ENCODE assay signal across 8 cellular contexts in the genomic region with DNA sequence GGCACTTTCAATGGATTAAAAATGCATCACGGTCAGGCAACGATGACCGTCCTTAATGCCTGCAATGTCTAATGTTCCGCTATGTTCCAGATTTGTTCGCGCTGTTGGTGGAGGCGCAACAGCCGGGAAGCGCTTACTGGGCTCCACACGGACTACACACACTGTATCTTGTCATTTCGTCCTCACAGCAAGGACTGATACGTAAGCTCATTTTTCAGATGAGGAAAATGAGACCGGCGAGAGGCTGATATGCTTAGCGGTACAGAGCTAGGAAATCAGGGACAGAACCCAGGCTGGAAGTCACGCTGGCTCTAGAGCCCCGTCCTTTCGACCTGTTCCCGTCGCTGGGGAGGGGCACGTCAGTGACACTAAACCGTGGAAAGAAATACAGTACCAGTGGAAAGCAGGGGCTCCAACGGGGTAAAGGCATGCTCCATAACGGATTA. TPM values are rescaled to one million over a fixed set of nuclear protein-coding genes. Genes with fewer than 3 reads are reported as not detected.
DNase-seq lines count a peak whose midpoint lies in the region; ATAC-seq and TF ChIP-seq lines count a peak whose summit lies in the region.

No MANE protein-coding gene starts in this region.

- H3K27me3 Mint-ChIP-seq in activated CD4-positive, alpha-beta T cell treated with anti-CD3 and anti-CD28 coated beads, Interleukin-2, amount 10 ng/mL, durations not matched to agents 7 days and 5 days, result no peaks in the 10 kb centered on the region
- H3K27me3 Mint-ChIP-seq in mesothelial cell of epicardium (ENCODE audit: low read depth), result peaks cover 6% of the 10 kb centered on the region

- H3K36me3 ChIP-seq in ACC112 (ENCODE audit: insufficient read depth, low read length), result no peaks in the 10 kb centered on the region

- TF ChIP-seq CTCF in mesothelial cell of epicardium (IDR thresholded peaks at IDR 0.05; ENCODE audit: unreplicated experiment), result no peak

- H2AFZ ChIP-seq in ACC112 (ENCODE audit: low read length, unreplicated experiment), result peak overlapping the region; percentile 52

- peak overlapping the region; percentile 18 for H3K27ac ChIP-seq in ACC112 (ENCODE audit: low read depth, low read length)
- H3K27ac ChIP-seq in substantia nigra (ENCODE audit: low read depth, low read length, poor library complexity, severe bottlenecking), result peak overlapping the region; percentile 87

- peaks cover 8% of the 10 kb centered on the region for H3K4me1 ChIP-seq in ACC112 (ENCODE audit: control insufficient read depth, insufficient read depth, low read length, unreplicated experiment)

- POLR2A ChIA-PET in activated CD4-positive, alpha-beta T cell treated with anti-CD3 and anti-CD28 coated beads, Interleukin-2, amount 10 ng/mL, durations not matched to agents 7 days and 5 days (lab: Charles Lee), result interaction anchor here (0.6 to 2.3 kb wide), 5 partner anchors 9 to 912 kb away, joined by 3 to 12 read pairs (median 5); no protein-coding TSS in a partner anchor

- H3K27ac Mint-ChIP-seq in activated CD4-positive, alpha-beta T cell treated with anti-CD3 and anti-CD28 coated beads, Interleukin-2, amount 10 ng/mL, durations not matched to agents 7 days and 5 days, result peak overlapping the region; percentile 99
- H3K27ac Mint-ChIP-seq in mesothelial cell of epicardium, result peak overlapping the region; percentile 97

- CTCF ChIA-PET in activated CD4-positive, alpha-beta T cell treated with anti-CD3 and anti-CD28 coated beads, Interleukin-2, amount 10 ng/mL, durations not matched to agents 7 days and 5 days (lab: Charles Lee), result interaction anchor here (1.0 to 2.0 kb wide), 8 partner anchors 9 to 49 kb away, joined by 3 to 7 read pairs (median 4); no protein-coding TSS in a partner anchor

- DNase-seq in NCI-H1930 (lab: John Stamatoyannopoulos, UW) (peak; percentile 7 to 53), epidermal melanocyte (ENCODE audit: insufficient read length, low spot score) (peak; percentile 29), mesothelial cell of epicardium (ENCODE audit: low spot score in 2 of 2, unreplicated experiment in 2 of 2) (no peak), substantia nigra (lab: John Stamatoyannopoulos, UW) (peak in 43 of 49 donors; percentile 5 to 76 (median 48))
- DNase-seq in activated CD4-positive, alpha-beta T cell treated with anti-CD3 and anti-CD28 coated beads, Interleukin-2, amount 10 ng/mL, durations not matched to agents 7 days and 5 days, result peak; percentile 48

- H3K27me3 ChIP-seq in ACC112 (ENCODE audit: insufficient read depth, low read length), result no peaks in the 10 kb centered on the region

- peak overlapping the region; percentile 93 for H3K4me3 Mint-ChIP-seq in activated CD4-positive, alpha-beta T cell treated with anti-CD3 and anti-CD28 coated beads, Interleukin-2, amount 10 ng/mL, durations not matched to agents 7 days and 5 days
- H3K4me3 Mint-ChIP-seq in mesothelial cell of epicardium, result peak overlapping the region; percentile 90

- H3K4me1 Mint-ChIP-seq in activated CD4-positive, alpha-beta T cell treated with anti-CD3 and anti-CD28 coated beads, Interleukin-2, amount 10 ng/mL, durations not matched to agents 7 days and 5 days, result peaks cover 46% of the 10 kb centered on the region
- H3K4me1 Mint-ChIP-seq in mesothelial cell of epicardium, result peaks cover 2% of the 10 kb centered on the region

- H3K79me2 ChIP-seq in ACC112 (ENCODE audit: control insufficient read depth, insufficient read depth, low read length, unreplicated experiment), result no peaks in the 10 kb centered on the region

- peak overlapping the region; percentile 81 for H3K4me3 ChIP-seq in ACC112 (ENCODE audit: low read depth, low read length)

- H3K36me3 Mint-ChIP-seq in activated CD4-positive, alpha-beta T cell treated with anti-CD3 and anti-CD28 coated beads, Interleukin-2, amount 10 ng/mL, durations not matched to agents 7 days and 5 days (ENCODE audit: low read depth), result peaks cover 29% of the 10 kb centered on the region
- peaks cover 6% of the 10 kb centered on the region for H3K36me3 Mint-ChIP-seq in mesothelial cell of epicardium

- peak; percentile 24 for ATAC-seq in GM18499 (IDR thresholded peaks at IDR 0.05; ENCODE audit: insufficient read depth, unreplicated experiment)
- peak; percentile 34 for ATAC-seq in HG02884 (IDR thresholded peaks at IDR 0.05; ENCODE audit: unreplicated experiment)

- H3K9me3 Mint-ChIP-seq in activated CD4-positive, alpha-beta T cell treated with anti-CD3 and anti-CD28 coated beads, Interleukin-2, amount 10 ng/mL, durations not matched to agents 7 days and 5 days, result peaks cover 21% of the 10 kb centered on the region
- H3K9me3 Mint-ChIP-seq in mesothelial cell of epicardium, result peaks cover 35% of the 10 kb centered on the region

RNA-seq across cellular contexts. Expression of a gene that starts 0.7 kb away (rescaled TPM):
- 10 to 100 TPM; 11.8 to 13.2 TPM for total RNA-seq in activated CD4-positive, alpha-beta T cell treated with anti-CD3 and anti-CD28 coated beads, Interleukin-2, amount 10 ng/mL, durations not matched to agents 7 days and 5 days
- total RNA-seq in mesothelial cell of epicardium, result 3.3 to 3.9 TPM (median 3.4 TPM) in 3 replicates

Comparison
In these comparisons a context has a peak if more than half of its experiments do, and no peak if none do; other contexts are left out.
1. DNase-seq: peak in NCI-H1930 (2 of 2), activated CD4-positive, alpha-beta T cell treated with anti-CD3 and anti-CD28 coated beads, Interleukin-2, amount 10 ng/mL, durations not matched to agents 7 days and 5 days (single experiment), epidermal melanocyte (single experiment) and substantia nigra (43 of 49); none in mesothelial cell of epicardium (0 of 2).